8 cellular contexts compared by ENCODE assay signal in genomic region chr1:156752843-156753486, GRCh38. TPM values are rescaled to one million over a fixed set of nuclear protein-coding genes. Genes with fewer than 3 reads are reported as not detected.
A peak's percentile ranks its signal among the peaks of the same experiment; 100 is the strongest.
DNase-seq lines count a peak whose midpoint lies in the region; ATAC-seq and TF ChIP-seq lines count a peak whose summit lies in the region.

No MANE protein-coding gene starts in this region.

- H3K9me3 ChIP-seq in Caco-2 (no peaks in the 10 kb centered on the region), neural progenitor cell (ENCODE audit: low read depth) (no peaks in the 10 kb centered on the region)

- no peaks in the 10 kb centered on the region for H3K27me3 Mint-ChIP-seq in Caco-2 (ENCODE audit: insufficient read depth, unreplicated experiment)
- no peaks in the 10 kb centered on the region for H3K27me3 Mint-ChIP-seq in effector memory CD8-positive, alpha-beta T cell
- peaks cover 2% of the 10 kb centered on the region for H3K27me3 Mint-ChIP-seq in neural progenitor cell (ENCODE audit: insufficient read depth, low read depth)

- TF ChIP-seq CTCF in Caco-2 (IDR thresholded peaks at IDR 0.05; ENCODE audit: insufficient read depth in 1 of 2, low read depth in 1 of 2, low read length in 1 of 2, severe bottlenecking in 1 of 2, unreplicated experiment in 1 of 2) (no peak), neural progenitor cell (IDR thresholded peaks at IDR 0.05) (no peak), GM13977 (IDR thresholded peaks at IDR 0.05; ENCODE audit: extremely low read depth, insufficient read depth, missing control alignments) (no peak), GM10266 (IDR thresholded peaks at IDR 0.05; ENCODE audit: control insufficient read depth, insufficient read depth, low read depth, missing control alignments) (no peak)

- H3K4me1 ChIP-seq in Caco-2 (peaks cover 29% of the 10 kb centered on the region), neural progenitor cell (peaks cover 24% of the 10 kb centered on the region)

- H3K27me3 ChIP-seq in Caco-2 (replicated peaks; ENCODE audit: control insufficient read depth, insufficient read depth, low read length) (no peaks in the 10 kb centered on the region), neural progenitor cell (no peaks in the 10 kb centered on the region)

- ATAC-seq in effector memory CD8-positive, alpha-beta T cell (replicated peaks), result no peak

- H3K36me3 Mint-ChIP-seq in Caco-2 (ENCODE audit: insufficient read depth, unreplicated experiment), result peaks cover 18% of the 10 kb centered on the region
- H3K36me3 Mint-ChIP-seq in effector memory CD8-positive, alpha-beta T cell (ENCODE audit: insufficient read depth), result peaks cover 29% of the 10 kb centered on the region
- peaks cover 3% of the 10 kb centered on the region for H3K36me3 Mint-ChIP-seq in neural progenitor cell

- peaks cover 14% of the 10 kb centered on the region for H4K20me1 ChIP-seq in neural progenitor cell (ENCODE audit: low read depth)

- H3F3A ChIP-seq in neural progenitor cell (ENCODE audit: low read depth), result peaks cover 33% of the 10 kb centered on the region

- POLR2A ChIA-PET in Caco-2 (lab: Charles Lee), result interaction anchor here (1.6 to 3.3 kb wide), 4 partner anchors 12 to 63 kb away, joined by 4 to 74 read pairs (median 30); partner anchors contain the start of genes ISG20L2, METTL25B, MRPL24 and PRCC

- H3K4me2 ChIP-seq in neural progenitor cell, result peak overlapping the region; percentile 99

- no peak for DNase-seq in Caco-2
- DNase-seq in NCI-H526 (lab: John Stamatoyannopoulos, UW), result peak; percentile 54 to 60
- DNase-seq in effector memory CD8-positive, alpha-beta T cell, result no peak
- DNase-seq in neural progenitor cell (ENCODE audit: low spot score), result no peak
- DNase-seq in NCI-H2029 treated with DMSO at 0.1 percent for 48 hours (lab: John Stamatoyannopoulos, UW), result no peak
- DNase-seq in SK-N-DZ (ENCODE audit: low spot score), result no peak
- no peak for DNase-seq in GM13977 (ENCODE audit: low spot score)
- DNase-seq in GM10266 (ENCODE audit: extremely low spot score), result no peak

- in situ Hi-C loops in GM13977 (cut with MboI; ENCODE audit: low pct_unique_long_range_greater_than_20kb, low sequenced_read_pairs, unreplicated experiment), result no loop called here

- H2AFZ ChIP-seq in neural progenitor cell (replicated peaks), result no peak overlapping the region

- intact Hi-C loops in Caco-2 (cut with micrococcal nuclease; ENCODE audit: unreplicated experiment), result no loop called here

- H3K27ac ChIP-seq in neural progenitor cell, result no peak overlapping the region

- H3K9ac ChIP-seq in neural progenitor cell, result peak overlapping the region; percentile 96

- H3K36me3 ChIP-seq in Caco-2 (ENCODE audit: control insufficient read depth, insufficient read depth, low read length) (peaks cover 3% of the 10 kb centered on the region), neural progenitor cell (no peaks in the 10 kb centered on the region)

- CTCF ChIA-PET in Caco-2 (lab: Charles Lee), result interaction anchor here (0.6 to 2.5 kb wide), 6 partner anchors 8 to 137 kb away, joined by 3 to 24 read pairs (median 8); partner anchors contain the start of genes ISG20L2, METTL25B and MRPL24

- TSS peak; percentile 55 for BruUV-seq in Caco-2 (replicated peaks; lab: Mats Ljungman, UMichigan)

- peak overlapping the region; percentile 79 for H3K4me3 Mint-ChIP-seq in Caco-2 (ENCODE audit: unreplicated experiment)
- peak overlapping the region; percentile 83 to 91 for H3K4me3 Mint-ChIP-seq in effector memory CD8-positive, alpha-beta T cell
- peak overlapping the region; percentile 96 for H3K4me3 Mint-ChIP-seq in neural progenitor cell

- H3K9me3 Mint-ChIP-seq in Caco-2 (ENCODE audit: unreplicated experiment), result no peaks in the 10 kb centered on the region
- no peaks in the 10 kb centered on the region for H3K9me3 Mint-ChIP-seq in effector memory CD8-positive, alpha-beta T cell
- no peaks in the 10 kb centered on the region for H3K9me3 Mint-ChIP-seq in neural progenitor cell

- H3K4me3 ChIP-seq in Caco-2 (ENCODE audit: low read depth, low read length) (peak overlapping the region; percentile 55), neural progenitor cell (peak overlapping the region; percentile 100)

- peaks cover 77% of the 10 kb centered on the region for H3K79me2 ChIP-seq in neural progenitor cell (ENCODE audit: low read depth)

- H3K27ac Mint-ChIP-seq in Caco-2 (ENCODE audit: unreplicated experiment) (peak overlapping the region; percentile 100), neural progenitor cell (peak overlapping the region; percentile 90)
- H3K27ac Mint-ChIP-seq in effector memory CD8-positive, alpha-beta T cell, result peak overlapping the region; percentile 83 to 98

- peaks cover 13% of the 10 kb centered on the region for H3K4me1 Mint-ChIP-seq in Caco-2 (ENCODE audit: low read depth, unreplicated experiment)
- peaks cover 30 to 34% of the 10 kb centered on the region in 2 donors for H3K4me1 Mint-ChIP-seq in effector memory CD8-positive, alpha-beta T cell (ENCODE audit: low read depth in 2 of 2)
- H3K4me1 Mint-ChIP-seq in neural progenitor cell, result peaks cover 42% of the 10 kb centered on the region

RNA-seq across cellular contexts. Expression of gene HDGF, which starts 1.5 kb away (rescaled TPM):
- total RNA-seq in Caco-2 (2022) (414 and 431 TPM in 2 replicates), neural progenitor cell (ENCODE audit: low replicate concordance) (246 and 366 TPM in 2 replicates)
- 375 and 505 TPM in 2 replicates for polyA plus RNA-seq in SK-N-DZ (2014; cell fraction: cytosol; rRNA removed)
- polyA plus RNA-seq in SK-N-DZ (2014; cell fraction: nucleus; rRNA removed), result 394 and 426 TPM in 2 replicates

RNA-seq across cellular contexts. Expression of gene MRPL24, which starts 12.1 kb away (rescaled TPM):
- total RNA-seq in Caco-2 (2022), result 52.6 and 54.2 TPM in 2 replicates
- total RNA-seq in neural progenitor cell (ENCODE audit: low replicate concordance), result 21.4 and 24.7 TPM in 2 replicates
- polyA plus RNA-seq in SK-N-DZ (2014; cell fraction: cytosol; rRNA removed), result 98.9 and 109 TPM in 2 replicates
- polyA plus RNA-seq in SK-N-DZ (2014; cell fraction: nucleus; rRNA removed), result 67.7 and 93.2 TPM in 2 replicates

RNA-seq across cellular contexts. Expression of gene PRCC, which starts 14.4 kb away (rescaled TPM):
- total RNA-seq in Caco-2 (2022) (94.4 and 101 TPM in 2 replicates), neural progenitor cell (ENCODE audit: low replicate concordance) (30.1 and 43.1 TPM in 2 replicates)
- polyA plus RNA-seq in SK-N-DZ (2014; cell fraction: cytosol; rRNA removed), result 50.6 and 54.6 TPM in 2 replicates
- polyA plus RNA-seq in SK-N-DZ (2014; cell fraction: nucleus; rRNA removed), result 27.8 and 36.4 TPM in 2 replicates

RNA-seq across cellular contexts. Expression of gene ISG20L2, which starts 24.4 kb away (rescaled TPM):
- total RNA-seq in Caco-2 (2022) (42.3 and 44.1 TPM in 2 replicates), neural progenitor cell (ENCODE audit: low replicate concordance) (17.4 and 23.7 TPM in 2 replicates)
- 40.3 and 50.7 TPM in 2 replicates for polyA plus RNA-seq in SK-N-DZ (2014; cell fraction: cytosol; rRNA removed)
- polyA plus RNA-seq in SK-N-DZ (2014; cell fraction: nucleus; rRNA removed), result 5.3 and 6.9 TPM in 2 replicates

RNA-seq across cellular contexts. Expression of gene METTL25B, which starts 24.7 kb away (rescaled TPM):
- total RNA-seq in Caco-2 (2022) (26.6 and 27.6 TPM in 2 replicates), neural progenitor cell (ENCODE audit: low replicate concordance) (21.4 and 26.5 TPM in 2 replicates)
- 37.7 and 39.2 TPM in 2 replicates for polyA plus RNA-seq in SK-N-DZ (2014; cell fraction: cytosol; rRNA removed)
- 54.6 and 79.2 TPM in 2 replicates for polyA plus RNA-seq in SK-N-DZ (2014; cell fraction: nucleus; rRNA removed)

Comparison
In these comparisons a context has a peak if more than half of its experiments do, and no peak if none do; other contexts are left out.
1. DNase-seq: peak in NCI-H526 (2 of 2); none in Caco-2 (0 of 2), effector memory CD8-positive, alpha-beta T cell (0 of 3), neural progenitor cell (single experiment), NCI-H2029 treated with DMSO at 0.1 percent for 48 hours (single experiment), SK-N-DZ (single experiment), GM13977 (single experiment) and GM10266 (single experiment).
2. Peak in every context shown above with its lines, with median percentiles within 50 percentile points of each other: H3K27ac Mint-ChIP-seq and H3K4me3 Mint-ChIP-seq.